Comparison of ENCODE assay signal across 9 cellular contexts in the genomic region with DNA sequence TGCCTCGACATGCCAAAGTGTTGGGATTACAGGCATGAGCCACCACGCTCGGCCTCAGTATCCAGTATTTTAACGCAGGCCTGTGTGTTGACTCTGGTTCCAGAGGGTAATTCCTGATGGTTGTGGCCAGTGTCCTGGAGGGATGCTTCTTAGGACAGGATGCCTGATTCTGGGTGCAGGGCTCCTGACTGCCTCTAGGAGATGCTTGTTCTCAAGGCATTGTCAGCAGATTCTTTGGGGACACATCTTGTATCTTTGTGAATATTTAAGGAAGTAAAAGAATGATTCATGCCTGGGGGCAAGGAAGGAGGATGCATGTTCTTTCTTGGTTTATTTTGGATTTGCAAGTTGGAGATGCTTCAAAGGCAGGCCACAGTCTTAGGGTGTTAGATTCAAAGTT. TPM values are rescaled to one million over a fixed set of nuclear protein-coding genes. Genes with fewer than 3 reads are reported as not detected.
DNase-seq lines count a peak whose midpoint lies in the region; ATAC-seq, FAIRE-seq and TF ChIP-seq lines count a peak whose summit lies in the region.
"Had no signal": no experiment of that assay in that cellular context is flagged by ENCODE, and none has a peak within 500 bp of the region (broad histone marks: within the 10 kb centered on the region; RNA-seq: fewer than 3 reads in every experiment).

No MANE protein-coding gene starts in this region.

- no peak for DNase-seq in activated CD4-positive, alpha-beta T cell treated with anti-CD3 and anti-CD28 coated beads for 36 hours
- no peak for DNase-seq in activated CD4-positive, alpha-beta T cell treated with anti-CD3 and anti-CD28 coated beads, Interleukin-2, amount 50 U/mL, for 4 hours
- DNase-seq in LHCN-M2 (ENCODE audit: low read depth): peak; percentile 38
- peak in 1 of 4 experiments; percentile 30 for DNase-seq in K562 (ENCODE audit: extremely low read depth in 1 of 4, low spot score in 3 of 4)
- no peak for DNase-seq in nephron progenitor cell
- DNase-seq in stomach: no peak
- DNase-seq in RCC 7860 (ENCODE audit: low spot score): no peak

- H3K36me3 Mint-ChIP-seq in activated CD4-positive, alpha-beta T cell treated with anti-CD3 and anti-CD28 coated beads for 36 hours (ENCODE audit: low read depth): peaks cover 39% of the 10 kb centered on the region
- H3K36me3 Mint-ChIP-seq in nephron progenitor cell (ENCODE audit: low read depth): peaks cover 50% of the 10 kb centered on the region

- peak in 1 of 2 experiments; percentile 18; a peak in 1 of 4 replicates for TF ChIP-seq RAD21 in K562 (CRISPR knock-in tag; conservative IDR thresholded peaks at IDR 0.05 in 1 of 2, IDR thresholded peaks at IDR 0.05 in 1 of 2)

- H2AFZ ChIP-seq in K562 (ENCODE audit: low read depth, low read length): no peak overlapping the region

- no peak overlapping the region for H3K27ac Mint-ChIP-seq in activated CD4-positive, alpha-beta T cell treated with anti-CD3 and anti-CD28 coated beads for 36 hours
- peak overlapping the region; percentile 74 for H3K27ac Mint-ChIP-seq in nephron progenitor cell

- H3K27ac ChIP-seq in K562 (ENCODE audit: extremely low read depth, low read depth, low read length): no peak overlapping the region
- H3K27ac ChIP-seq in stomach: no peak overlapping the region

- BruUV-seq in K562 (replicated peaks; lab: Mats Ljungman, UMichigan): no TSS peak

- POLR2A ChIA-PET in activated CD4-positive, alpha-beta T cell treated with anti-CD3 and anti-CD28 coated beads for 36 hours (lab: Charles Lee): no interaction called here
- POLR2A ChIA-PET in K562 (lab: Yijun Ruan, JAX): no interaction called here

- intact Hi-C loops in activated CD4-positive, alpha-beta T cell treated with anti-CD3 and anti-CD28 coated beads for 36 hours (cut with DNase I, micrococcal nuclease): no loop called here
- intact Hi-C loops in K562 (cut with micrococcal nuclease): no loop called here
- intact Hi-C loops in stomach (cut with DNase I; ENCODE audit: low total_unique reads): no loop called here

- H3K4me2 ChIP-seq in K562 (ENCODE audit: insufficient read depth, low read length): no peak overlapping the region

- no peaks in the 10 kb centered on the region for H3K27me3 Mint-ChIP-seq in activated CD4-positive, alpha-beta T cell treated with anti-CD3 and anti-CD28 coated beads for 36 hours
- H3K27me3 Mint-ChIP-seq in nephron progenitor cell (ENCODE audit: low read depth, poor library complexity): peaks cover 3% of the 10 kb centered on the region

- H3K4me1 ChIP-seq in K562 (replicated peaks in 1 of 2; ENCODE audit: control insufficient read depth in 2 of 2, insufficient read depth in 2 of 2, low read length in 2 of 2) (peaks cover 13 to 20% of the 10 kb centered on the region in 2 experiments), stomach (peaks cover 0 to 16% (median 12%) of the 10 kb centered on the region in 4 donors)

- CTCF ChIA-PET in activated CD4-positive, alpha-beta T cell treated with anti-CD3 and anti-CD28 coated beads for 36 hours (lab: Charles Lee): no interaction called here
- CTCF ChIA-PET in K562 (lab: Yijun Ruan, JAX; ENCODE audit: low intra/inter-chr PET ratio): no interaction called here

- H3K9me1 ChIP-seq in K562 (ENCODE audit: control insufficient read depth, insufficient read depth, low read length): no peaks in the 10 kb centered on the region

- no peak for ATAC-seq in activated CD4-positive, alpha-beta T cell treated with anti-CD3 and anti-CD28 coated beads for 36 hours
- ATAC-seq in K562 (no peak), GM19397 (IDR thresholded peaks at IDR 0.05; ENCODE audit: unreplicated experiment) (no peak)
- ATAC-seq: Panc1 had no signal

- H3K9ac ChIP-seq in K562 (ENCODE audit: insufficient read depth in 1 of 2, low read depth in 2 of 2, low read length in 2 of 2): no peak overlapping the region; a peak in 1 of 4 replicates

- H3K36me3 ChIP-seq in K562 (ENCODE audit: control insufficient read depth, insufficient read depth, low read length) (peaks cover 51% of the 10 kb centered on the region; the same call in 2 of the 3 replicates), stomach (peaks cover 33 to 55% (median 52%) of the 10 kb centered on the region in 4 donors)

- H3K79me2 ChIP-seq in K562 (ENCODE audit: control insufficient read depth, insufficient read depth, low read length): peaks cover 20% of the 10 kb centered on the region

- TF ChIP-seq EP300 in K562 (IDR thresholded peaks at IDR 0.05; ENCODE audit: low read length) (no peak), stomach (IDR thresholded peaks at IDR 0.05) (no peak)

- H3K4me1 Mint-ChIP-seq in activated CD4-positive, alpha-beta T cell treated with anti-CD3 and anti-CD28 coated beads for 36 hours: peaks cover 25% of the 10 kb centered on the region
- peaks cover 31% of the 10 kb centered on the region for H3K4me1 Mint-ChIP-seq in nephron progenitor cell

- WGBS in K562 (ENCODE audit: insufficient coverage, low coverage, missing lambda C conversion rate): 95% methylated on average over 4 of the region's 4 CpGs
- WGBS in stomach, 5 donors: 91 to 100% (median 96%) methylated on average over 4 of the region's 4 CpGs

- no peaks in the 10 kb centered on the region for H3K9me3 Mint-ChIP-seq in activated CD4-positive, alpha-beta T cell treated with anti-CD3 and anti-CD28 coated beads for 36 hours (ENCODE audit: low read depth)
- no peaks in the 10 kb centered on the region for H3K9me3 Mint-ChIP-seq in nephron progenitor cell

- H3K27me3 ChIP-seq in K562 (ENCODE audit: control insufficient read depth in 2 of 2, insufficient read depth in 2 of 2, low read length in 2 of 2) (no peaks in the 10 kb centered on the region), stomach (no peaks in the 10 kb centered on the region)

- TF ChIP-seq POLR2A in K562 (conservative IDR thresholded peaks at IDR 0.05) (no peak), stomach (IDR thresholded peaks at IDR 0.05) (no peak)

- peak; percentile 63 for FAIRE-seq in K562 (lab: Jason Lieb, UNC)
- FAIRE-seq in RCC 7860 (lab: Jason Lieb, UNC): no peak

- no peaks in the 10 kb centered on the region for H4K20me1 ChIP-seq in K562 (replicated peaks; ENCODE audit: control insufficient read depth, insufficient read depth, low read length)

- in situ Hi-C loops in K562 (cut with MboI): no loop called here

- peak overlapping the region; percentile 83 for H3K4me3 Mint-ChIP-seq in activated CD4-positive, alpha-beta T cell treated with anti-CD3 and anti-CD28 coated beads for 36 hours
- peak overlapping the region; percentile 91 for H3K4me3 Mint-ChIP-seq in nephron progenitor cell

- peak in 2 of 3 experiments; percentile 38 to 39; a peak in 3 of 6 replicates for TF ChIP-seq CTCF in K562 (IDR thresholded peaks at IDR 0.05 in 2 of 3, conservative IDR thresholded peaks at IDR 0.05 in 1 of 3; ENCODE audit: insufficient read depth in 2 of 3, low read depth in 1 of 3, low read length in 3 of 3)
- TF ChIP-seq CTCF in nephron progenitor cell (IDR thresholded peaks at IDR 0.05): no peak
- no peak for TF ChIP-seq CTCF in stomach (IDR thresholded peaks at IDR 0.05)

- H3K4me3 ChIP-seq in K562 (no peak overlapping the region), stomach (no peak overlapping the region)

- H3K9me3 ChIP-seq in K562 (replicated peaks; ENCODE audit: control insufficient read depth, insufficient read depth, low read depth, low read length): no peaks in the 10 kb centered on the region
- H3K9me3 ChIP-seq in stomach: no peaks in the 10 kb centered on the region

RNA-seq across cellular contexts. Expression of a gene that starts 2.2 kb away (rescaled TPM):
- 10 to 100 TPM; 30.1 to 34.1 TPM for total RNA-seq in activated CD4-positive, alpha-beta T cell treated with anti-CD3 and anti-CD28 coated beads for 36 hours
- total RNA-seq in LHCN-M2 (2014; rRNA removed): 75.4 and 84.8 TPM in 2 replicates
- 66.4 TPM for polyA plus RNA-seq in LHCN-M2 (2012)
- total RNA-seq in K562 (2011; cell fraction: chromatin; rRNA removed; ENCODE audit: low replicate concordance): 108 and 190 TPM in 2 replicates
- total RNA-seq in K562 (2011; cell fraction: nucleolus; rRNA removed): 140 and 154 TPM in 2 replicates
- 158 and 180 TPM in 2 replicates for total RNA-seq in K562 (2011; cell fraction: nucleoplasm; rRNA removed)
- 33.4 and 44.9 TPM in 2 replicates for total RNA-seq in K562 (2014; rRNA removed)
- total RNA-seq in K562 (2014; rRNA removed; fragmentation: Illumina TruSeq; extraction: Trizol): 58.3 and 59.1 TPM in 2 replicates
- 53.5 and 53.8 TPM in 2 replicates for total RNA-seq in K562 (2015; rRNA removed; fragmentation: Illumina TruSeq; extraction: Trizol)
- 54.1 and 58.7 TPM in 2 replicates for total RNA-seq in K562 (2021)
- polyA plus RNA-seq in K562 (2011; rRNA removed): 106 and 124 TPM in 2 replicates
- polyA plus RNA-seq in K562 (2011; cell fraction: cytosol; rRNA removed): 175 and 252 TPM in 2 replicates
- 125 and 165 TPM in 2 replicates for polyA plus RNA-seq in K562 (2011; cell fraction: nucleus; rRNA removed)
- polyA plus RNA-seq in K562 (2012): 55.6 and 112 TPM in 2 replicates
- 64.3 and 71.1 TPM in 2 replicates for polyA plus RNA-seq in K562 (2014; fragmentation: Illumina TruSeq; extraction: Trizol)
- 10 to 100 TPM; 58.9 to 77.0 TPM for polyA plus RNA-seq in K562 (2014; fragmentation: Nextera tagmentation; extraction: Ambion mirVana)
- 52.5 and 60.4 TPM in 2 replicates for polyA plus RNA-seq in K562 (2014; rRNA removed)
- polyA minus RNA-seq in K562 (2011; rRNA and poly(A)+ RNA removed): 185 and 193 TPM in 2 replicates
- 41.9 and 55.5 TPM in 2 replicates for polyA minus RNA-seq in K562 (2011; cell fraction: cytosol; rRNA and poly(A)+ RNA removed)
- 36.5 and 65.0 TPM in 2 replicates for polyA minus RNA-seq in K562 (2011; cell fraction: nucleus; rRNA and poly(A)+ RNA removed)
- 10 to 100 TPM in 3 of 5 donors, 1 to 10 TPM in 2; 4.1 to 78.4 (median 22.8) TPM for total RNA-seq in stomach
- 10 to 100 TPM; 41.4 to 49.7 (median 46.4) TPM for polyA plus RNA-seq in stomach

RNA-seq across cellular contexts. Expression of a gene that starts 10.4 kb away (rescaled TPM):
- total RNA-seq in activated CD4-positive, alpha-beta T cell treated with anti-CD3 and anti-CD28 coated beads for 36 hours: 10 to 100 TPM; 27.8 to 31.8 TPM
- 24.6 and 24.7 TPM in 2 replicates for total RNA-seq in LHCN-M2 (2014; rRNA removed)
- 20.1 TPM for polyA plus RNA-seq in LHCN-M2 (2012)
- 27.7 and 71.3 TPM in 2 replicates for total RNA-seq in K562 (2011; cell fraction: chromatin; rRNA removed; ENCODE audit: low replicate concordance)
- 41.2 and 44.5 TPM in 2 replicates for total RNA-seq in K562 (2011; cell fraction: nucleolus; rRNA removed)
- 27.3 and 28.3 TPM in 2 replicates for total RNA-seq in K562 (2011; cell fraction: nucleoplasm; rRNA removed)
- 12.6 and 21.2 TPM in 2 replicates for total RNA-seq in K562 (2014; rRNA removed)
- 8.3 and 8.4 TPM in 2 replicates for total RNA-seq in K562 (2014; rRNA removed; fragmentation: Illumina TruSeq; extraction: Trizol)
- 10.3 and 10.9 TPM in 2 replicates for total RNA-seq in K562 (2015; rRNA removed; fragmentation: Illumina TruSeq; extraction: Trizol)
- 23.5 and 24.6 TPM in 2 replicates for total RNA-seq in K562 (2021)
- 11.6 and 17.2 TPM in 2 replicates for polyA plus RNA-seq in K562 (2011; rRNA removed)
- 17.0 and 23.4 TPM in 2 replicates for polyA plus RNA-seq in K562 (2011; cell fraction: cytosol; rRNA removed)
- 20.9 and 27.8 TPM in 2 replicates for polyA plus RNA-seq in K562 (2011; cell fraction: nucleus; rRNA removed)
- polyA plus RNA-seq in K562 (2012): 21.6 and 35.8 TPM in 2 replicates
- 26.4 and 28.9 TPM in 2 replicates for polyA plus RNA-seq in K562 (2014; fragmentation: Illumina TruSeq; extraction: Trizol)
- under 1 TPM; 0.52 to 0.57 TPM for polyA plus RNA-seq in K562 (2014; fragmentation: Nextera tagmentation; extraction: Ambion mirVana)
- polyA plus RNA-seq in K562 (2014; rRNA removed): 16.8 and 17.9 TPM in 2 replicates
- 7.0 and 7.2 TPM in 2 replicates for polyA minus RNA-seq in K562 (2011; rRNA and poly(A)+ RNA removed)
- 8.8 and 11.4 TPM in 2 replicates for polyA minus RNA-seq in K562 (2011; cell fraction: cytosol; rRNA and poly(A)+ RNA removed)
- 8.8 and 8.9 TPM in 2 replicates for polyA minus RNA-seq in K562 (2011; cell fraction: nucleus; rRNA and poly(A)+ RNA removed)
- 100 to 1,000 TPM in 1 of 5 donors, 10 to 100 TPM in 4; 12.7 to 203 (median 40.3) TPM for total RNA-seq in stomach
- 10 to 100 TPM in 2 of 3 donors, 1 to 10 TPM in 1; 9.3 to 11.5 (median 10.7) TPM for polyA plus RNA-seq in stomach

RNA-seq across cellular contexts. Expression of a gene that starts 28.2 kb away (rescaled TPM):
- under 1 TPM; 0.05 to 0.11 TPM for total RNA-seq in activated CD4-positive, alpha-beta T cell treated with anti-CD3 and anti-CD28 coated beads for 36 hours
- total RNA-seq in LHCN-M2 (2014; rRNA removed) (not detected in 2 replicates), K562 (2014; rRNA removed) (not detected in 2 replicates), K562 (2014; rRNA removed; fragmentation: Illumina TruSeq; extraction: Trizol) (not detected in 2 replicates), K562 (2015; rRNA removed; fragmentation: Illumina TruSeq; extraction: Trizol) (not detected in 2 replicates), K562 (2021) (not detected in 2 replicates), stomach (under 1 TPM in 1 of 5 donors, not detected in 4; 0.37 TPM)
- 0.01 TPM for polyA plus RNA-seq in LHCN-M2 (2012)
- total RNA-seq in K562 (2011; cell fraction: chromatin; rRNA removed; ENCODE audit: low replicate concordance): 0.09 TPM in 1 of 2 replicates, not detected in the other
- total RNA-seq in K562 (2011; cell fraction: nucleolus; rRNA removed): not detected in 2 replicates
- not detected in 2 replicates for total RNA-seq in K562 (2011; cell fraction: nucleoplasm; rRNA removed)
- polyA plus RNA-seq in K562 (2011; rRNA removed) (not detected in 2 replicates), K562 (2014; fragmentation: Illumina TruSeq; extraction: Trizol) (not detected in 2 replicates), K562 (2014; fragmentation: Nextera tagmentation; extraction: Ambion mirVana) (not detected), K562 (2014; rRNA removed) (not detected in 2 replicates), stomach (under 1 TPM in 2 of 3 donors, not detected in 1; 0.23 to 0.25 TPM)
- polyA plus RNA-seq in K562 (2011; cell fraction: cytosol; rRNA removed): not detected in 2 replicates
- polyA plus RNA-seq in K562 (2011; cell fraction: nucleus; rRNA removed): not detected in 2 replicates
- polyA plus RNA-seq in K562 (2012): not detected in 2 replicates
- polyA minus RNA-seq in K562 (2011; rRNA and poly(A)+ RNA removed): not detected in 2 replicates
- not detected in 2 replicates for polyA minus RNA-seq in K562 (2011; cell fraction: cytosol; rRNA and poly(A)+ RNA removed)
- polyA minus RNA-seq in K562 (2011; cell fraction: nucleus; rRNA and poly(A)+ RNA removed): not detected in 2 replicates

RNA-seq across cellular contexts. Expression of a gene that starts 36.0 kb away (rescaled TPM):
- 1 to 10 TPM; 1.2 to 1.3 TPM for total RNA-seq in activated CD4-positive, alpha-beta T cell treated with anti-CD3 and anti-CD28 coated beads for 36 hours
- 0.38 and 0.69 TPM in 2 replicates for total RNA-seq in LHCN-M2 (2014; rRNA removed)
- polyA plus RNA-seq in LHCN-M2 (2012): 2.1 TPM
- not detected in 2 replicates for total RNA-seq in K562 (2011; cell fraction: chromatin; rRNA removed; ENCODE audit: low replicate concordance)
- 0.17 TPM in 1 of 2 replicates, not detected in the other for total RNA-seq in K562 (2011; cell fraction: nucleolus; rRNA removed)
- total RNA-seq in K562 (2011; cell fraction: nucleoplasm; rRNA removed): not detected in 2 replicates
- 0.04 TPM in 1 of 2 replicates, not detected in the other for total RNA-seq in K562 (2014; rRNA removed)
- not detected in 2 replicates for total RNA-seq in K562 (2014; rRNA removed; fragmentation: Illumina TruSeq; extraction: Trizol)
- total RNA-seq in K562 (2015; rRNA removed; fragmentation: Illumina TruSeq; extraction: Trizol): not detected in 2 replicates
- not detected in 2 replicates for total RNA-seq in K562 (2021)
- polyA plus RNA-seq in K562 (2011; rRNA removed): 0.05 TPM in 1 of 2 replicates, not detected in the other
- 0.01 and 0.03 TPM in 2 replicates for polyA plus RNA-seq in K562 (2011; cell fraction: cytosol; rRNA removed)
- 0.04 TPM in 1 of 2 replicates, not detected in the other for polyA plus RNA-seq in K562 (2011; cell fraction: nucleus; rRNA removed)
- polyA plus RNA-seq in K562 (2012): 0.06 TPM in 1 of 2 replicates, not detected in the other
- 0.03 TPM in 1 of 2 replicates, not detected in the other for polyA plus RNA-seq in K562 (2014; fragmentation: Illumina TruSeq; extraction: Trizol)
- not detected for polyA plus RNA-seq in K562 (2014; fragmentation: Nextera tagmentation; extraction: Ambion mirVana)
- not detected in 2 replicates for polyA plus RNA-seq in K562 (2014; rRNA removed)
- 0.32 TPM in 1 of 2 replicates, not detected in the other for polyA minus RNA-seq in K562 (2011; rRNA and poly(A)+ RNA removed)
- not detected in 2 replicates for polyA minus RNA-seq in K562 (2011; cell fraction: cytosol; rRNA and poly(A)+ RNA removed)
- polyA minus RNA-seq in K562 (2011; cell fraction: nucleus; rRNA and poly(A)+ RNA removed): not detected in 2 replicates
- 10 to 100 TPM in 2 of 5 donors, 1 to 10 TPM in 3; 3.8 to 30.9 (median 8.6) TPM for total RNA-seq in stomach
- polyA plus RNA-seq in stomach: 1 to 10 TPM; 1.6 to 2.6 (median 2.0) TPM

RNA-seq across cellular contexts. Expression of a gene that starts 57.7 kb away (rescaled TPM):
- total RNA-seq in activated CD4-positive, alpha-beta T cell treated with anti-CD3 and anti-CD28 coated beads for 36 hours: 10 to 100 TPM; 15.7 to 20.8 TPM
- total RNA-seq in LHCN-M2 (2014; rRNA removed) (25.0 and 25.3 TPM in 2 replicates), K562 (2014; rRNA removed) (18.6 and 20.5 TPM in 2 replicates), K562 (2014; rRNA removed; fragmentation: Illumina TruSeq; extraction: Trizol) (9.2 and 10.4 TPM in 2 replicates), K562 (2015; rRNA removed; fragmentation: Illumina TruSeq; extraction: Trizol) (7.3 and 7.8 TPM in 2 replicates), K562 (2021) (25.2 and 34.0 TPM in 2 replicates), stomach (10 to 100 TPM; 13.4 to 62.6 (median 30.0) TPM)
- 15.5 TPM for polyA plus RNA-seq in LHCN-M2 (2012)
- total RNA-seq in K562 (2011; cell fraction: chromatin; rRNA removed; ENCODE audit: low replicate concordance): 41.8 and 68.9 TPM in 2 replicates
- total RNA-seq in K562 (2011; cell fraction: nucleolus; rRNA removed): 30.9 and 36.6 TPM in 2 replicates
- 33.3 and 35.6 TPM in 2 replicates for total RNA-seq in K562 (2011; cell fraction: nucleoplasm; rRNA removed)
- polyA plus RNA-seq in K562 (2011; rRNA removed) (8.6 and 9.7 TPM in 2 replicates), K562 (2014; fragmentation: Illumina TruSeq; extraction: Trizol) (7.0 and 9.8 TPM in 2 replicates), K562 (2014; fragmentation: Nextera tagmentation; extraction: Ambion mirVana) (under 1 TPM; 0.10 to 0.14 TPM), K562 (2014; rRNA removed) (15.5 and 16.3 TPM in 2 replicates), stomach (10 to 100 TPM in 2 of 3 donors, 1 to 10 TPM in 1; 7.2 to 13.0 (median 10.8) TPM)
- polyA plus RNA-seq in K562 (2011; cell fraction: cytosol; rRNA removed): 5.9 and 13.5 TPM in 2 replicates
- polyA plus RNA-seq in K562 (2011; cell fraction: nucleus; rRNA removed): 38.1 and 50.4 TPM in 2 replicates
- polyA plus RNA-seq in K562 (2012): 17.3 and 23.1 TPM in 2 replicates
- polyA minus RNA-seq in K562 (2011; rRNA and poly(A)+ RNA removed): 7.3 and 7.4 TPM in 2 replicates
- 8.6 and 8.7 TPM in 2 replicates for polyA minus RNA-seq in K562 (2011; cell fraction: cytosol; rRNA and poly(A)+ RNA removed)
- 9.0 and 12.6 TPM in 2 replicates for polyA minus RNA-seq in K562 (2011; cell fraction: nucleus; rRNA and poly(A)+ RNA removed)

Comparison
In these comparisons a context has a peak if more than half of its experiments do, and no peak if none do; other contexts are left out.
1. CTCF ChIP-seq: peak in K562 (2 of 3); none in nephron progenitor cell (single experiment) and stomach (0 of 7).